1 cellular context compared by ENCODE assay signal in the genomic region with DNA sequence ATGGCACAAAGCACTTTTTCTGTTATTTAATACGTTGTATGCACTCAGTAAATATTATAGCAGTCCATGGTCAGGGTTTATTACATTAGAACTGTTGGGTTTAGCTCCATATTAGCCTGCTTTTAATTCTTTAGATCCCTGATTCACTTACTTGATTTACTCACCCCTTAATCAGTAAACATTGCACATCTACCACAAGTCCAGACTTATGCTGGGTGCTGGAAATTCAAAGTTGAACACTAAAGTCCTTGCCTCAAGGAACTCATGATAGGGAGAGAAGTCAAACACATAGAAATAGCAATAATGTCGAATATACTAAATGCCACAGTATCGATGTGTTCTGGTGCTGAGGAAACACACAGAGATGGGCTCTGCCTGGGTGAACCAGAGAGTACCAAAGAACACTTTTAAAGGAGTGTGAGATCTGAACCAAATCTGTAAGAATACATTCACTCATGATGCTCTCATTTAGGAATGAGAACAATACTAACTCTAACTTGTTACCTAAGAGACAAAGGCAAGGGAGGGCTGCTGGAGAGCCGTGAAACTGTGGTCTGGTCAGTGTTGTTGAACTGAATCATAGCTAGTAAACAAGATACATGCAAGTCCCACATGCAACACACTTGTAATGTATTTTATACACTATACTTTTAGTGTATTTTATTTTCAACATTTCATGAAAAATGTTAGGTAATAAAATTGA.
TF ChIP-seq lines count a peak whose summit lies in the region.

No MANE protein-coding gene starts in this region.

TF ChIP-seq in H1, 55 proteins besides CTCF, POLR2A, EP300 and RAD21:
- TF ChIP-seq SP1 (IDR thresholded peaks at IDR 0.05; ENCODE audit: low read depth, low read length) (no peak), YY1 (IDR thresholded peaks at IDR 0.05; ENCODE audit: low read depth, low read length) (no peak), SAP30 (IDR thresholded peaks at IDR 0.05; ENCODE audit: insufficient read depth, insufficient replicate concordance, low read length) (no peak), SP4 (IDR thresholded peaks at IDR 0.05; ENCODE audit: low read length) (no peak), TAF7 (optimal IDR thresholded peaks at IDR 0.05; ENCODE audit: borderline replicate concordance, low read depth, low read length) (no peak), BRCA1 (IDR thresholded peaks at IDR 0.05; ENCODE audit: low read depth, low read length) (no peak)
- TF ChIP-seq, protein P1, sequence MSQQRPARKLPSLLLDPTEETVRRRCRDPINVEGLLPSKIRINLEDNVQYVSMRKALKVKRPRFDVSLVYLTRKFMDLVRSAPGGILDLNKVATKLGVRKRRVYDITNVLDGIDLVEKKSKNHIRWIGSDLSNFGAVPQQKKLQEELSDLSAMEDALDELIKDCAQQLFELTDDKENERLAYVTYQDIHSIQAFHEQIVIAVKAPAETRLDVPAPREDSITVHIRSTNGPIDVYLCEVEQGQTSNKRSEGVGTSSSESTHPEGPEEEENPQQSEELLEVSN (IDR thresholded peaks at IDR 0.05) = no peak
